ENCODE assay signal across 13 cellular contexts in genomic region chr12:92562063-92562734, GRCh38.
A peak's percentile ranks its signal among the peaks of the same experiment; 100 is the strongest.
DNase-seq lines count a peak whose midpoint lies in the region; ATAC-seq and TF ChIP-seq lines count a peak whose summit lies in the region.
"Had no signal": no experiment of that assay in that cellular context is flagged by ENCODE, and none has a peak within 500 bp of the region (broad histone marks: within the 10 kb centered on the region; RNA-seq: fewer than 3 reads in every experiment).

No MANE protein-coding gene starts in this region.

- CTCF ChIA-PET in activated naive CD4-positive, alpha-beta T cell treated with anti-CD3 and anti-CD28 coated beads for 36 hours (lab: Charles Lee), result interaction anchor here (1.3 to 1.5 kb wide), 2 partner anchors 9 to 60 kb away, joined by 4 to 7 read pairs; no protein-coding TSS in a partner anchor
- CTCF ChIA-PET in CD8-positive, alpha-beta memory T cell (lab: Charles Lee), result no interaction called here

- H3K27ac ChIP-seq in body of pancreas (peak overlapping the region in 3 of 4 donors; percentile 9 to 58 (median 46)), tibial artery (peak overlapping the region; percentile 71 to 76)
- no peak overlapping the region for H3K27ac ChIP-seq in CD8-positive, alpha-beta memory T cell (ENCODE audit: low read depth, low read length)
- H3K27ac ChIP-seq in effector memory CD4-positive, alpha-beta T cell (ENCODE audit: insufficient read depth, low read length, poor library complexity, severe bottlenecking), result no peak overlapping the region

- H3K9me3 ChIP-seq in body of pancreas (no peaks in the 10 kb centered on the region), tibial artery (no peaks in the 10 kb centered on the region)
- no peaks in the 10 kb centered on the region for H3K9me3 ChIP-seq in CD8-positive, alpha-beta memory T cell (ENCODE audit: low read length)
- H3K9me3 ChIP-seq in effector memory CD4-positive, alpha-beta T cell (ENCODE audit: control insufficient read depth, low read length), result no peaks in the 10 kb centered on the region
- H3K9me3 ChIP-seq: Caco-2, Peyer's patch had no signal

- H3K4me3 Mint-ChIP-seq in activated naive CD4-positive, alpha-beta T cell treated with anti-CD3 and anti-CD28 coated beads for 36 hours, result peak overlapping the region; percentile 5
- no peak overlapping the region for H3K4me3 Mint-ChIP-seq in CD8-positive, alpha-beta memory T cell

- H3K9me3 Mint-ChIP-seq in activated naive CD4-positive, alpha-beta T cell treated with anti-CD3 and anti-CD28 coated beads for 36 hours, result peaks cover 13% of the 10 kb centered on the region
- H3K9me3 Mint-ChIP-seq in activated naive CD4-positive, alpha-beta T cell treated with anti-CD3 and anti-CD28 coated beads, Interleukin-2, amount 50 U/mL, for 72 hours, result peaks cover 14 to 22% of the 10 kb centered on the region in 2 donors
- peaks cover 0 to 12% (median 8%) of the 10 kb centered on the region in 5 donors for H3K9me3 Mint-ChIP-seq in CD8-positive, alpha-beta memory T cell

- H3K4me1 ChIP-seq in body of pancreas, result peaks cover 48% of the 10 kb centered on the region
- H3K4me1 ChIP-seq in tibial artery, result peaks cover 0 to 52% (median 24%) of the 10 kb centered on the region in 4 donors
- peaks cover 4% of the 10 kb centered on the region for H3K4me1 ChIP-seq in CD8-positive, alpha-beta memory T cell (ENCODE audit: insufficient read depth, low read length)
- peaks cover 2% of the 10 kb centered on the region for H3K4me1 ChIP-seq in effector memory CD4-positive, alpha-beta T cell (ENCODE audit: control insufficient read depth, insufficient read depth, low read length, poor library complexity, severe bottlenecking)

- no peak for ATAC-seq in activated naive CD4-positive, alpha-beta T cell treated with anti-CD3 and anti-CD28 coated beads, Interleukin-2, amount 50 U/mL, for 72 hours
- ATAC-seq in body of pancreas (no peak), GM19452 (IDR thresholded peaks at IDR 0.05; ENCODE audit: unreplicated experiment) (no peak)

- TF ChIP-seq CTCF in body of pancreas (IDR thresholded peaks at IDR 0.05) (no peak), tibial artery (IDR thresholded peaks at IDR 0.05) (no peak)

- no peaks in the 10 kb centered on the region for H3K27me3 Mint-ChIP-seq in activated naive CD4-positive, alpha-beta T cell treated with anti-CD3 and anti-CD28 coated beads for 36 hours (ENCODE audit: low read depth)
- no peaks in the 10 kb centered on the region for H3K27me3 Mint-ChIP-seq in CD8-positive, alpha-beta memory T cell

- intact Hi-C loops in activated naive CD4-positive, alpha-beta T cell treated with anti-CD3 and anti-CD28 coated beads for 36 hours (cut with micrococcal nuclease), result no loop called here
- intact Hi-C loops in body of pancreas (cut with DNase I), result no loop called here
- intact Hi-C loops in tibial artery (cut with DNase I; ENCODE audit: low total_unique reads), result loop anchor here (5.0 kb wide), 1 partner anchor 415 kb away; the partner anchor contains the start of gene BTG1

- DNase-seq in activated naive CD4-positive, alpha-beta T cell treated with anti-CD3 and anti-CD28 coated beads for 36 hours, result no peak
- no peak for DNase-seq in activated naive CD4-positive, alpha-beta T cell treated with anti-CD3 and anti-CD28 coated beads, Interleukin-2, amount 50 U/mL, for 72 hours (ENCODE audit: low spot score in 2 of 2)
- no peak for DNase-seq in body of pancreas
- peak; percentile 46 for DNase-seq in iris pigment epithelial cell (ENCODE audit: low read depth)
- no peak for DNase-seq in tibial artery
- no peak for DNase-seq in CD8-positive, alpha-beta memory T cell
- DNase-seq in effector memory CD4-positive, alpha-beta T cell, result no peak
- DNase-seq: Caco-2; GF-D8; Peyer's patch; stimulated activated CD4-positive, alpha-beta T cell treated with anti-CD3 and anti-CD28 coated beads, Interleukin-2, amount 100 ng/mL, for 48 hours had no signal

- POLR2A ChIA-PET in CD8-positive, alpha-beta memory T cell (lab: Charles Lee), result interaction anchor here (1.7 kb wide), 1 partner anchor 417 kb away, joined by 12 read pairs; the partner anchor contains the start of gene BTG1

- 70 to 93% methylated on average over 3 of the region's 3 CpGs for WGBS in body of pancreas, 2 donors

- H3K4me1 Mint-ChIP-seq in activated naive CD4-positive, alpha-beta T cell treated with anti-CD3 and anti-CD28 coated beads for 36 hours (ENCODE audit: low read depth), result peaks cover 71% of the 10 kb centered on the region
- peaks cover 14 to 41% (median 21%) of the 10 kb centered on the region in 3 donors for H3K4me1 Mint-ChIP-seq in CD8-positive, alpha-beta memory T cell

- H3K36me3 ChIP-seq in body of pancreas (replicated peaks in 1 of 2; ENCODE audit: insufficient read depth in 1 of 2, low read depth in 2 of 2) (no peaks in the 10 kb centered on the region), tibial artery (no peaks in the 10 kb centered on the region)
- no peaks in the 10 kb centered on the region for H3K36me3 ChIP-seq in CD8-positive, alpha-beta memory T cell (ENCODE audit: insufficient read depth, low read length)
- H3K36me3 ChIP-seq in effector memory CD4-positive, alpha-beta T cell (ENCODE audit: control insufficient read depth, insufficient read depth, low read length), result no peaks in the 10 kb centered on the region
- H3K36me3 ChIP-seq: Peyer's patch had no signal

- peaks cover 25% of the 10 kb centered on the region for H3K36me3 Mint-ChIP-seq in activated naive CD4-positive, alpha-beta T cell treated with anti-CD3 and anti-CD28 coated beads for 36 hours (ENCODE audit: low read depth)
- peaks cover 13 to 52% of the 10 kb centered on the region in 2 donors for H3K36me3 Mint-ChIP-seq in activated naive CD4-positive, alpha-beta T cell treated with anti-CD3 and anti-CD28 coated beads, Interleukin-2, amount 50 U/mL, for 72 hours
- peaks cover 2 to 11% (median 6%) of the 10 kb centered on the region in 3 donors for H3K36me3 Mint-ChIP-seq in CD8-positive, alpha-beta memory T cell

- peak overlapping the region; percentile 73 for H3K27ac Mint-ChIP-seq in activated naive CD4-positive, alpha-beta T cell treated with anti-CD3 and anti-CD28 coated beads for 36 hours
- H3K27ac Mint-ChIP-seq in activated naive CD4-positive, alpha-beta T cell treated with anti-CD3 and anti-CD28 coated beads, Interleukin-2, amount 50 U/mL, for 72 hours, result no peak overlapping the region
- no peak overlapping the region for H3K27ac Mint-ChIP-seq in CD8-positive, alpha-beta memory T cell

- H3K4me3 ChIP-seq in body of pancreas, result no peak overlapping the region
- H3K4me3 ChIP-seq in tibial artery, result no peak overlapping the region
- H3K4me3 ChIP-seq in CD8-positive, alpha-beta memory T cell (ENCODE audit: low read length), result no peak overlapping the region
- no peak overlapping the region for H3K4me3 ChIP-seq in effector memory CD4-positive, alpha-beta T cell (ENCODE audit: insufficient read depth, low read depth, low read length, poor library complexity, severe bottlenecking)
- H3K4me3 ChIP-seq: GM23248, Peyer's patch had no signal

- no peak for TF ChIP-seq POLR2A in body of pancreas (IDR thresholded peaks at IDR 0.05)

- H3K27me3 ChIP-seq in body of pancreas (no peaks in the 10 kb centered on the region), tibial artery (no peaks in the 10 kb centered on the region)
- H3K27me3 ChIP-seq in CD8-positive, alpha-beta memory T cell (ENCODE audit: insufficient read depth, low read length, poor library complexity, severe bottlenecking), result no peaks in the 10 kb centered on the region
- H3K27me3 ChIP-seq in effector memory CD4-positive, alpha-beta T cell (replicated peaks; ENCODE audit: control insufficient read depth, insufficient read depth, low read length, poor library complexity, severe bottlenecking), result no peaks in the 10 kb centered on the region
- H3K27me3 ChIP-seq: Peyer's patch had no signal

Comparison
In these comparisons a context has a peak if more than half of its experiments do, and no peak if none do; other contexts are left out.
1. H3K27ac ChIP-seq: peak in body of pancreas (3 of 4) and tibial artery (2 of 2); none in CD8-positive, alpha-beta memory T cell (single experiment) and effector memory CD4-positive, alpha-beta T cell (single experiment).